In the genomic region with DNA sequence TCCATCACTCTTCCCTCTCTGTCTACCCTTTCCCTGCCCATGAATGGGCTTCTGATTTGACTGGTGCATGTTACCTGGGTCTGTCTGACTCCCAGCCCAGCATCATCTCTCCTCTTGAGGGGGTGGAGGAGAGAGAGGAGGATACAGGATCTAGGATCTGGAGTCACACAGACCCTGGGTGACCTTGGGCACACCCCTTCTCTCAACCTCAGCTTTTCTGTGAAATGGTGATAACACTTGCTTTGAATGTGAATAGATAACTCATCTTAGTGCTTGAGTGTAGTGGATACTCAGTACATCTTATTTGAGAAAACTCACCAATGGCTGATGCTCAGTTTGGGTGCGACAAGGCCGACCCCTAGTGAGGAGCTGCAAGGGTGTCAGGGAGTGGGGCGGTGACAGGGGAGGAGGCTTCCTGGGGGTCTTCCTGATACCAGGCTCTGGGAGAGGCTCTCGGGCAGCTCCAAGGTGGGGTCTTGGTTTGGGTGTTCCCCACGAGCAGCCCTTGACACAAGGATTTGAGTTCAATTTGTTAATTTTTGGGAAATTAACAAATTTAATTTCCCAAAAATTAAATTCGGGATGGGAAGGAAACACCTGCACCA, we compare ENCODE assay signal across 26 cellular contexts. TPM values are rescaled to one million over a fixed set of nuclear protein-coding genes. Genes with fewer than 3 reads are reported as not detected.
DNase-seq lines count a peak whose midpoint lies in the region; ATAC-seq and TF ChIP-seq lines count a peak whose summit lies in the region.
"Had no signal": no experiment of that assay in that cellular context is flagged by ENCODE, and none has a peak within 500 bp of the region (broad histone marks: within the 10 kb centered on the region; RNA-seq: fewer than 3 reads in every experiment).

No MANE protein-coding gene starts in this region.

- no peak overlapping the region for H3K4me3 ChIP-seq in adrenal gland
- H3K4me3 ChIP-seq: gastroesophageal sphincter, hepatocyte, transverse colon had no signal

- no peak for ATAC-seq in activated CD8-positive, alpha-beta memory T cell treated with anti-CD3 and anti-CD28 coated beads, Interleukin-2, amount 10 ng/mL, durations not matched to agents 7 days and 5 days
- no peak for ATAC-seq in memory B cell (ENCODE audit: low read depth)
- ATAC-seq: activated T-cell treated with anti-CD3 and anti-CD28 coated beads, Interleukin-2, amount 50 U/mL, for 4 hours; gastroesophageal sphincter had no signal

- no peak overlapping the region for H3K27ac Mint-ChIP-seq in activated CD8-positive, alpha-beta memory T cell treated with anti-CD3 and anti-CD28 coated beads, Interleukin-2, amount 10 ng/mL, durations not matched to agents 7 days and 5 days
- peak overlapping the region; percentile 20 for H3K27ac Mint-ChIP-seq in memory B cell

- peaks cover 0 to 20% of the 10 kb centered on the region in 2 donors for H3K36me3 ChIP-seq in adrenal gland (replicated peaks in 1 of 2)

- TF ChIP-seq POLR2A in adrenal gland (IDR thresholded peaks at IDR 0.05) = no peak

- H3K4me3 Mint-ChIP-seq in activated CD8-positive, alpha-beta memory T cell treated with anti-CD3 and anti-CD28 coated beads, Interleukin-2, amount 10 ng/mL, durations not matched to agents 7 days and 5 days = no peak overlapping the region
- H3K4me3 Mint-ChIP-seq in memory B cell = no peak overlapping the region
- H3K4me3 Mint-ChIP-seq: activated T-cell treated with anti-CD3 and anti-CD28 coated beads, Interleukin-2, amount 50 U/mL, for 4 hours; naive B cell had no signal

- peaks cover 28% of the 10 kb centered on the region for H3K4me1 Mint-ChIP-seq in activated CD8-positive, alpha-beta memory T cell treated with anti-CD3 and anti-CD28 coated beads, Interleukin-2, amount 10 ng/mL, durations not matched to agents 7 days and 5 days
- H3K4me1 Mint-ChIP-seq in memory B cell = peaks cover 5% of the 10 kb centered on the region

- intact Hi-C loops in adrenal gland (cut with DNase I) = no loop called here

- peak overlapping the region in 3 of 5 donors; percentile 29 to 83 (median 74) for H3K27ac ChIP-seq in adrenal gland
- H3K27ac ChIP-seq: gastroesophageal sphincter, hepatocyte, transverse colon had no signal

- H3K27me3 ChIP-seq in adrenal gland = no peaks in the 10 kb centered on the region
- H3K27me3 ChIP-seq: gastroesophageal sphincter, hepatocyte, transverse colon had no signal

- H3K36me3 Mint-ChIP-seq in activated CD8-positive, alpha-beta memory T cell treated with anti-CD3 and anti-CD28 coated beads, Interleukin-2, amount 10 ng/mL, durations not matched to agents 7 days and 5 days = peaks cover 51% of the 10 kb centered on the region
- H3K36me3 Mint-ChIP-seq in memory B cell = peaks cover 20% of the 10 kb centered on the region

- H3K4me1 ChIP-seq in adrenal gland (replicated peaks in 1 of 2) = peaks cover 0 to 13% of the 10 kb centered on the region in 2 donors
- H3K4me1 ChIP-seq: gastroesophageal sphincter, transverse colon had no signal

- CTCF ChIA-PET in activated CD8-positive, alpha-beta memory T cell treated with anti-CD3 and anti-CD28 coated beads, Interleukin-2, amount 10 ng/mL, durations not matched to agents 7 days and 5 days (lab: Charles Lee) = interaction anchor here (0.6 to 1.1 kb wide), 3 partner anchors 8 to 10 kb away, joined by 3 read pairs; partner anchors contain the start of gene INCENP

- TF ChIP-seq CTCF in adrenal gland (IDR thresholded peaks at IDR 0.05) = no peak

- H3K9me3 ChIP-seq in adrenal gland (replicated peaks in 1 of 3) = no peaks in the 10 kb centered on the region
- H3K9me3 ChIP-seq: gastroesophageal sphincter, transverse colon had no signal

- 74 to 89% (median 86%) methylated on average over 6 of the region's 6 CpGs for WGBS in adrenal gland, 4 donors

- peak; percentile 26 for DNase-seq in activated CD8-positive, alpha-beta memory T cell treated with anti-CD3 and anti-CD28 coated beads, Interleukin-2, amount 50 U/mL, for 48 hours
- no peak for DNase-seq in activated CD8-positive, alpha-beta memory T cell treated with anti-CD3 and anti-CD28 coated beads, Interleukin-2, amount 10 ng/mL, durations not matched to agents 7 days and 5 days
- DNase-seq in D341Med (ENCODE audit: low spot score) = peak; percentile 10
- peak in 2 of 7 donors; percentile 12 to 44 for DNase-seq in adrenal gland
- no peak for DNase-seq in memory B cell (ENCODE audit: low spot score in 2 of 2)
- no peak for DNase-seq in NCI-H446 treated with DMSO at 0.1 percent for 48 hours (lab: John Stamatoyannopoulos, UW)
- DNase-seq in ecto neural progenitor cell (ENCODE audit: low spot score) = no peak
- no peak for DNase-seq in NCI-H2029 (lab: John Stamatoyannopoulos, UW)
- DNase-seq: activated CD4-positive, CD25-positive, alpha-beta regulatory T cell; activated CD8-positive, alpha-beta memory T cell treated with anti-CD3 and anti-CD28 coated beads for 24 hours; activated naive CD4-positive, alpha-beta T cell treated with anti-CD3 and anti-CD28 coated beads, Interleukin-2, amount 50 U/mL, for 16 hours; activated T-cell treated with anti-CD3 and anti-CD28 coated beads, Interleukin-2, amount 50 U/mL, for 4 hours; anterior cingulate cortex; cortex of kidney; GDM1; GOT3; naive B cell; NCI-H1092 treated with DMSO at 0.1 percent for 48 hours; NCI-H187 treated with DMSO at 0.1 percent for 48 hours; NCI-H526 treated with DMSO at 0.1 percent for 48 hours; transverse colon had no signal

- no peaks in the 10 kb centered on the region for H3K9me3 Mint-ChIP-seq in activated CD8-positive, alpha-beta memory T cell treated with anti-CD3 and anti-CD28 coated beads, Interleukin-2, amount 10 ng/mL, durations not matched to agents 7 days and 5 days (ENCODE audit: low read depth)
- H3K9me3 Mint-ChIP-seq in memory B cell = no peaks in the 10 kb centered on the region
- H3K9me3 Mint-ChIP-seq: activated T-cell treated with anti-CD3 and anti-CD28 coated beads, Interleukin-2, amount 50 U/mL, for 4 hours; naive B cell had no signal

- no peaks in the 10 kb centered on the region for H3K27me3 Mint-ChIP-seq in activated CD8-positive, alpha-beta memory T cell treated with anti-CD3 and anti-CD28 coated beads, Interleukin-2, amount 10 ng/mL, durations not matched to agents 7 days and 5 days
- no peaks in the 10 kb centered on the region for H3K27me3 Mint-ChIP-seq in memory B cell
- H3K27me3 Mint-ChIP-seq: naive B cell had no signal

RNA-seq across cellular contexts. Expression of gene INCENP, which starts 9.0 kb away (rescaled TPM):
- 100 to 1,000 TPM; 176 to 205 TPM for total RNA-seq in activated CD8-positive, alpha-beta memory T cell treated with anti-CD3 and anti-CD28 coated beads, Interleukin-2, amount 10 ng/mL, durations not matched to agents 7 days and 5 days
- total RNA-seq in adrenal gland = 10 to 100 TPM in 7 of 8 donors, 1 to 10 TPM in 1; 7.3 to 23.2 (median 16.3) TPM
- polyA plus RNA-seq in adrenal gland = 1 to 10 TPM; 1.4 to 6.8 (median 4.5) TPM

RNA-seq across cellular contexts. Expression of gene SCGB1D1, which starts 57.2 kb away (rescaled TPM):
- not detected for total RNA-seq in activated CD8-positive, alpha-beta memory T cell treated with anti-CD3 and anti-CD28 coated beads, Interleukin-2, amount 10 ng/mL, durations not matched to agents 7 days and 5 days
- not detected for total RNA-seq in adrenal gland
- polyA plus RNA-seq in adrenal gland = not detected
- total RNA-seq: A673; activated T-cell treated with anti-CD3 and anti-CD28 coated beads, Interleukin-2, amount 50 U/mL, for 4 hours; fibroblast of lung; gastroesophageal sphincter; hepatocyte; osteocyte; transverse colon had no signal
- polyA plus RNA-seq: fibroblast of lung, hepatocyte had no signal

Comparison
In these comparisons a context has a peak if more than half of its experiments do, and no peak if none do; other contexts are left out.
1. DNase-seq: peak in activated CD8-positive, alpha-beta memory T cell treated with anti-CD3 and anti-CD28 coated beads, Interleukin-2, amount 50 U/mL, for 48 hours (single experiment) and D341Med (single experiment); none in activated CD8-positive, alpha-beta memory T cell treated with anti-CD3 and anti-CD28 coated beads, Interleukin-2, amount 10 ng/mL, durations not matched to agents 7 days and 5 days (single experiment), memory B cell (0 of 2), NCI-H446 treated with DMSO at 0.1 percent for 48 hours (single experiment), ecto neural progenitor cell (single experiment) and NCI-H2029 (single experiment).
2. RNA of gene INCENP, which starts 9.0 kb away (total RNA-seq): 176 to 205 TPM in activated CD8-positive, alpha-beta memory T cell treated with anti-CD3 and anti-CD28 coated beads, Interleukin-2, amount 10 ng/mL, durations not matched to agents 7 days and 5 days; 7.3 to 23.2 TPM in adrenal gland; every median in the first group is over 4 times any median in the second.